Comparison of ENCODE assay signal across 20 cellular contexts in genomic region chr2:130842770-130843169, GRCh38. TPM values are rescaled to one million over a fixed set of nuclear protein-coding genes. Genes with fewer than 3 reads are reported as not detected.
DNase-seq lines count a peak whose midpoint lies in the region; ATAC-seq and TF ChIP-seq lines count a peak whose summit lies in the region.
"Had no signal": no experiment of that assay in that cellular context is flagged by ENCODE, and none has a peak within 500 bp of the region (broad histone marks: within the 10 kb centered on the region; RNA-seq: fewer than 3 reads in every experiment).

No MANE protein-coding gene starts in this region.

- no peaks in the 10 kb centered on the region for H3K9me3 ChIP-seq in breast epithelium
- H3K9me3 ChIP-seq: MG63 had no signal

- intact Hi-C loops in MCF 10A (cut with micrococcal nuclease) (no loop called here), breast epithelium (cut with DNase I; ENCODE audit: low total_unique reads) (no loop called here)

- no peaks in the 10 kb centered on the region for H3K4me1 ChIP-seq in breast epithelium

- in situ Hi-C loops in G401 (cut with HindIII; ENCODE audit: low sequenced_read_pairs), result no loop called here

- TF ChIP-seq CTCF in MCF 10A (IDR thresholded peaks at IDR 0.05; ENCODE audit: unreplicated experiment), result no peak
- TF ChIP-seq CTCF in breast epithelium (IDR thresholded peaks at IDR 0.05), result no peak
- TF ChIP-seq CTCF in WTC11 (IDR thresholded peaks at IDR 0.05), result no peak

- H3K27ac ChIP-seq in breast epithelium, result no peak overlapping the region
- H3K27ac ChIP-seq: GM23248, SK-N-MC had no signal

- CTCF ChIA-PET in MCF 10A (lab: Yijun Ruan, JAX) (interaction anchor here (0.6 to 2.8 kb wide), 4 partner anchors 32 to 78 kb away, joined by 3 to 18 read pairs (median 4); no protein-coding TSS in a partner anchor), WTC11 (lab: Charles Lee) (interaction anchor here (0.5 to 3.0 kb wide), 12 partner anchors 9 to 269 kb away, joined by 3 to 14 read pairs (median 4); no protein-coding TSS in a partner anchor)

- DNase-seq in MCF 10A (ENCODE audit: unreplicated experiment) (no peak), breast epithelium (ENCODE audit: low spot score in 2 of 2) (no peak), WTC11 (ENCODE audit: low spot score) (no peak), islet precursor cell (peak; percentile 58), DMS53 (lab: John Stamatoyannopoulos, UW) (no peak), UCSD-AML1 (lab: John Stamatoyannopoulos, UW; ENCODE audit: unreplicated experiment) (no peak), G401 (ENCODE audit: low spot score) (no peak)
- DNase-seq: 8988T; C1 segment of cervical spinal cord; CD8-positive, alpha-beta T cell; GF-D8; GM23248; Kasumi-1; MG63; NCI-H2081 treated with DMSO at 0.1 percent for 48 hours; NCI-H526 treated with DMSO at 0.1 percent for 48 hours; SHP77; SW 1271 had no signal

- POLR2A ChIA-PET in MCF 10A (lab: Yijun Ruan, JAX) (no interaction called here), WTC11 (lab: Charles Lee) (no interaction called here)

- BruUV-seq in MCF 10A (replicated peaks; lab: Mats Ljungman, UMichigan), result no TSS peak

- H3K36me3 Mint-ChIP-seq in MCF 10A (ENCODE audit: insufficient read depth, unreplicated experiment), result peaks cover 23% of the 10 kb centered on the region
- H3K36me3 Mint-ChIP-seq in WTC11, result no peaks in the 10 kb centered on the region
- H3K36me3 Mint-ChIP-seq: CD8-positive, alpha-beta T cell had no signal

- H3K4me3 ChIP-seq in breast epithelium, result no peak overlapping the region
- H3K4me3 ChIP-seq: GM23248, MG63, SK-N-MC had no signal

- H3K4me1 Mint-ChIP-seq in MCF 10A (ENCODE audit: insufficient read depth, unreplicated experiment) (peaks cover 30% of the 10 kb centered on the region), WTC11 (peaks cover 13% of the 10 kb centered on the region)

- H3K4me3 Mint-ChIP-seq in MCF 10A (ENCODE audit: unreplicated experiment), result no peak overlapping the region
- H3K4me3 Mint-ChIP-seq in WTC11, result no peak overlapping the region
- H3K4me3 Mint-ChIP-seq: CD8-positive, alpha-beta T cell had no signal

- H3K9me3 Mint-ChIP-seq in MCF 10A (ENCODE audit: unreplicated experiment), result no peaks in the 10 kb centered on the region
- H3K9me3 Mint-ChIP-seq in WTC11, result no peaks in the 10 kb centered on the region
- H3K9me3 Mint-ChIP-seq: CD8-positive, alpha-beta T cell had no signal

- no peaks in the 10 kb centered on the region for H3K36me3 ChIP-seq in breast epithelium
- H3K36me3 ChIP-seq: MG63 had no signal

- ATAC-seq in WTC11 (peak; percentile 88), HG03095 (IDR thresholded peaks at IDR 0.05; ENCODE audit: unreplicated experiment) (no peak)
- ATAC-seq: CD8-positive, alpha-beta T cell had no signal

- H3K27me3 ChIP-seq in breast epithelium, result peaks cover 0 to 20% of the 10 kb centered on the region in 2 donors
- H3K27me3 ChIP-seq: MG63 had no signal

- peak overlapping the region; percentile 57 for H3K27ac Mint-ChIP-seq in MCF 10A (ENCODE audit: low read depth, unreplicated experiment)
- no peak overlapping the region; the same call in 1 of the 2 replicates for H3K27ac Mint-ChIP-seq in WTC11
- H3K27ac Mint-ChIP-seq: CD8-positive, alpha-beta T cell had no signal

- H3K27me3 Mint-ChIP-seq in MCF 10A (ENCODE audit: insufficient read depth, unreplicated experiment) (no peaks in the 10 kb centered on the region), WTC11 (ENCODE audit: low read depth) (peaks cover 14% of the 10 kb centered on the region)

- no peak for TF ChIP-seq POLR2A in breast epithelium (IDR thresholded peaks at IDR 0.05)

TF ChIP-seq in WTC11, 78 proteins besides CTCF, POLR2A, EP300 and RAD21:
- TF ChIP-seq TEAD1 (CRISPR knock-in tag; IDR thresholded peaks at IDR 0.05), result no peak
- TF ChIP-seq, protein P1, sequence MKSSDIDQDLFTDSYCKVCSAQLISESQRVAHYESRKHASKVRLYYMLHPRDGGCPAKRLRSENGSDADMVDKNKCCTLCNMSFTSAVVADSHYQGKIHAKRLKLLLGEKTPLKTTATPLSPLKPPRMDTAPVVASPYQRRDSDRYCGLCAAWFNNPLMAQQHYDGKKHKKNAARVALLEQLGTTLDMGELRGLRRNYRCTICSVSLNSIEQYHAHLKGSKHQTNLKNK (CRISPR knock-in tag; IDR thresholded peaks at IDR 0.05), result no peak
- no peak for TF ChIP-seq SMAD3 (CRISPR knock-in tag; IDR thresholded peaks at IDR 0.05; ENCODE audit: borderline replicate concordance)
- TF ChIP-seq ZNF121 (CRISPR knock-in tag; IDR thresholded peaks at IDR 0.05), result 0 out of 2 replicates have a peak, but pooled peaks have one; percentile 63
- TF ChIP-seq FOXJ3 (CRISPR knock-in tag; IDR thresholded peaks at IDR 0.05; ENCODE audit: borderline replicate concordance), result no peak
- TF ChIP-seq, protein P2, sequence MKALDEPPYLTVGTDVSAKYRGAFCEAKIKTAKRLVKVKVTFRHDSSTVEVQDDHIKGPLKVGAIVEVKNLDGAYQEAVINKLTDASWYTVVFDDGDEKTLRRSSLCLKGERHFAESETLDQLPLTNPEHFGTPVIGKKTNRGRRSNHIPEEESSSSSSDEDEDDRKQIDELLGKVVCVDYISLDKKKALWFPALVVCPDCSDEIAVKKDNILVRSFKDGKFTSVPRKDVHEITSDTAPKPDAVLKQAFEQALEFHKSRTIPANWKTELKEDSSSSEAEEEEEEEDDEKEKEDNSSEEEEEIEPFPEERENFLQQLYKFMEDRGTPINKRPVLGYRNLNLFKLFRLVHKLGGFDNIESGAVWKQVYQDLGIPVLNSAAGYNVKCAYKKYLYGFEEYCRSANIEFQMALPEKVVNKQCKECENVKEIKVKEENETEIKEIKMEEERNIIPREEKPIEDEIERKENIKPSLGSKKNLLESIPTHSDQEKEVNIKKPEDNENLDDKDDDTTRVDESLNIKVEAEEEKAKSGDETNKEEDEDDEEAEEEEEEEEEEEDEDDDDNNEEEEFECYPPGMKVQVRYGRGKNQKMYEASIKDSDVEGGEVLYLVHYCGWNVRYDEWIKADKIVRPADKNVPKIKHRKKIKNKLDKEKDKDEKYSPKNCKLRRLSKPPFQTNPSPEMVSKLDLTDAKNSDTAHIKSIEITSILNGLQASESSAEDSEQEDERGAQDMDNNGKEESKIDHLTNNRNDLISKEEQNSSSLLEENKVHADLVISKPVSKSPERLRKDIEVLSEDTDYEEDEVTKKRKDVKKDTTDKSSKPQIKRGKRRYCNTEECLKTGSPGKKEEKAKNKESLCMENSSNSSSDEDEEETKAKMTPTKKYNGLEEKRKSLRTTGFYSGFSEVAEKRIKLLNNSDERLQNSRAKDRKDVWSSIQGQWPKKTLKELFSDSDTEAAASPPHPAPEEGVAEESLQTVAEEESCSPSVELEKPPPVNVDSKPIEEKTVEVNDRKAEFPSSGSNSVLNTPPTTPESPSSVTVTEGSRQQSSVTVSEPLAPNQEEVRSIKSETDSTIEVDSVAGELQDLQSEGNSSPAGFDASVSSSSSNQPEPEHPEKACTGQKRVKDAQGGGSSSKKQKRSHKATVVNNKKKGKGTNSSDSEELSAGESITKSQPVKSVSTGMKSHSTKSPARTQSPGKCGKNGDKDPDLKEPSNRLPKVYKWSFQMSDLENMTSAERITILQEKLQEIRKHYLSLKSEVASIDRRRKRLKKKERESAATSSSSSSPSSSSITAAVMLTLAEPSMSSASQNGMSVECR (CRISPR knock-in tag; IDR thresholded peaks at IDR 0.05; ENCODE audit: borderline replicate concordance), result no peak
- TF ChIP-seq PRRX2 (CRISPR knock-in tag; IDR thresholded peaks at IDR 0.05), result no peak
- TF ChIP-seq ZNF416 (CRISPR knock-in tag; IDR thresholded peaks at IDR 0.05), result no peak
- TF ChIP-seq, protein P3, sequence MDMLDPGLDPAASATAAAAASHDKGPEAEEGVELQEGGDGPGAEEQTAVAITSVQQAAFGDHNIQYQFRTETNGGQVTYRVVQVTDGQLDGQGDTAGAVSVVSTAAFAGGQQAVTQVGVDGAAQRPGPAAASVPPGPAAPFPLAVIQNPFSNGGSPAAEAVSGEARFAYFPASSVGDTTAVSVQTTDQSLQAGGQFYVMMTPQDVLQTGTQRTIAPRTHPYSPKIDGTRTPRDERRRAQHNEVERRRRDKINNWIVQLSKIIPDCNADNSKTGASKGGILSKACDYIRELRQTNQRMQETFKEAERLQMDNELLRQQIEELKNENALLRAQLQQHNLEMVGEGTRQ (CRISPR knock-in tag; IDR thresholded peaks at IDR 0.05), result no peak

RNA-seq across cellular contexts. Expression of gene ARHGEF4, which starts 6.1 kb away (rescaled TPM):
- total RNA-seq in MCF 10A (2022) (52.0 and 59.3 TPM in 2 replicates), breast epithelium (10 to 100 TPM in 1 of 3 donors, 1 to 10 TPM in 2; 7.5 to 10.1 (median 8.0) TPM), WTC11 (2021) (18.1 to 21.8 TPM (median 19.5 TPM) in 3 replicates)
- total RNA-seq in G401 (2014; rRNA removed; shearing (Covaris generic)), result 0.10 TPM in 1 of 2 replicates, not detected in the other
